ENCODE assay signal across 31 cellular contexts in the genomic region with DNA sequence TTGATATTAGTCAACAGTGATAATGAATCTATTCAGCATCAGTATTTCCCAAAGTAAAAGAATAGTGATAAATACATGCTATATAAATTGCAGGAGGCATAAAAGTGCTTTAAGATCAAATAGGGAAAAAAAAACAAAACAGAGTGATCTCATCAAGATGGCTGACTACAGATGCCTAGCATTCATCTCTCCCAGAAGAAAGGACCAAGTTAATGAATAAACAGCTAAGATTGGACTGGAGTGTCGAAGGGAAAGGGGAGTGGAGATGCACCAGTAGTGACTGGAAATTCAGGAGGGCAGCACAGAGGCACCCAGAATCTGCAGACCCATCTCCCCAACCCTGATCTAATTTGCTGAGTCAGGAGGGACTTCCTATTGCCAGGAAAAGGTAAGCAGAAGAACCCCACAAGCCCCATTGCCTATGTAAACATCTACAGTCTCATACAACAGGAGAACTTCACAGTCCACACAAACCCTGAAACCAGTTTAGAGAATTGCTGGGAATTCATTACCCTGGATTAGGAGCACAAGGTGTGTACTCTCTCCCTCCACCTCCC.
A peak's percentile ranks its signal among the peaks of the same experiment; 100 is the strongest.
DNase-seq lines count a peak whose midpoint lies in the region; ATAC-seq, FAIRE-seq and TF ChIP-seq lines count a peak whose summit lies in the region.
"Had no signal": no experiment of that assay in that cellular context is flagged by ENCODE, and none has a peak within 500 bp of the region (broad histone marks: within the 10 kb centered on the region; RNA-seq: fewer than 3 reads in every experiment).

No MANE protein-coding gene starts in this region.

- H3K4me3 ChIP-seq in GM23338 (no peak overlapping the region), OCI-LY7 (ENCODE audit: low read depth, low read length, poor library complexity, severe bottlenecking) (no peak overlapping the region), keratinocyte (ENCODE audit: control insufficient read depth in 2 of 3, extremely low read depth in 1 of 3, insufficient read depth in 2 of 3, low read depth in 1 of 3, low read length in 3 of 3) (no peak overlapping the region), tibial nerve (no peak overlapping the region)
- H3K4me3 ChIP-seq: esophagus squamous epithelium, mucosa of descending colon, ovary, SJSA1, suprapubic skin had no signal

- H3K27me3 Mint-ChIP-seq in GM23338 (ENCODE audit: insufficient read depth, low read depth, poor library complexity) (no peaks in the 10 kb centered on the region), progenitor cell of endocrine pancreas (no peaks in the 10 kb centered on the region)
- H3K27me3 Mint-ChIP-seq in activated T-cell treated with anti-CD3 and anti-CD28 coated beads, Interleukin-2, amount 50 U/mL, for 4 hours (ENCODE audit: low read depth), result no peaks in the 10 kb centered on the region
- H3K27me3 Mint-ChIP-seq: natural killer cell treated with Interleukin-12 subunit alpha and Interleukin-12 subunit beta and Interleukin-15 and Interleukin-18, amount 100 ng/mL, for 72 hours; stimulated activated memory B cell treated with anti-CD40 and anti-IgM and Interleukin-4, amounts not matched to agents 10 μg/mL and 1 μg/mL and 100 μg/mL, for 72 hours; T-cell had no signal

- H2AFZ ChIP-seq in GM23338 (peak overlapping the region; percentile 12; the same call in 1 of the 2 replicates), OCI-LY7 (ENCODE audit: low read length) (peak overlapping the region; percentile 55; the same call in 1 of the 2 replicates), keratinocyte (ENCODE audit: control insufficient read depth, low read length) (peak overlapping the region; percentile 47)

- 32 to 36% methylated on average over 1 of the region's 1 CpG for WGBS in tibial nerve, 2 donors

- H3K27ac Mint-ChIP-seq in GM23338, result peak overlapping the region; percentile 12; the same call in 1 of the 2 replicates
- H3K27ac Mint-ChIP-seq in progenitor cell of endocrine pancreas, result peak overlapping the region; percentile 75
- H3K27ac Mint-ChIP-seq: CD14-positive monocyte; natural killer cell treated with Interleukin-12 subunit alpha and Interleukin-12 subunit beta and Interleukin-15 and Interleukin-18, amount 100 ng/mL, for 72 hours; stimulated activated memory B cell treated with anti-CD40 and anti-IgM and Interleukin-4, amounts not matched to agents 10 μg/mL and 1 μg/mL and 100 μg/mL, for 72 hours; T-cell had no signal

- POLR2A ChIA-PET in OCI-LY7 (lab: Charles Lee), result interaction anchor here (0.7 to 4.1 kb wide), 9 partner anchors 10 to 309 kb away, joined by 3 to 26 read pairs (median 4); no protein-coding TSS in a partner anchor

- H3K4me1 Mint-ChIP-seq in GM23338, result peaks cover 4% of the 10 kb centered on the region; the same call in 2 of the 3 replicates
- H3K4me1 Mint-ChIP-seq in progenitor cell of endocrine pancreas (ENCODE audit: low read depth), result peaks cover 4% of the 10 kb centered on the region
- no peaks in the 10 kb centered on the region for H3K4me1 Mint-ChIP-seq in activated T-cell treated with anti-CD3 and anti-CD28 coated beads, Interleukin-2, amount 50 U/mL, for 4 hours (ENCODE audit: low read depth)
- H3K4me1 Mint-ChIP-seq: CD14-positive monocyte; stimulated activated memory B cell treated with anti-CD40 and anti-IgM and Interleukin-4, amounts not matched to agents 10 μg/mL and 1 μg/mL and 100 μg/mL, for 72 hours; T-cell had no signal

- H3K4me1 ChIP-seq in GM23338 (ENCODE audit: insufficient read depth) (no peaks in the 10 kb centered on the region), OCI-LY7 (ENCODE audit: insufficient read depth, low read length, poor library complexity, severe bottlenecking) (no peaks in the 10 kb centered on the region), keratinocyte (ENCODE audit: control insufficient read depth, extremely low read depth, insufficient read depth, low read length) (no peaks in the 10 kb centered on the region), tibial nerve (no peaks in the 10 kb centered on the region)
- H3K4me1 ChIP-seq: esophagus squamous epithelium, SJSA1, suprapubic skin had no signal

- BruUV-seq in OCI-LY7 (replicated peaks; lab: Mats Ljungman, UMichigan), result no TSS peak

- H3K4me3 Mint-ChIP-seq in GM23338 (no peak overlapping the region), progenitor cell of endocrine pancreas (ENCODE audit: low read depth) (no peak overlapping the region)
- no peak overlapping the region for H3K4me3 Mint-ChIP-seq in activated T-cell treated with anti-CD3 and anti-CD28 coated beads, Interleukin-2, amount 50 U/mL, for 4 hours
- H3K4me3 Mint-ChIP-seq: CD14-positive monocyte; natural killer cell treated with Interleukin-12 subunit alpha and Interleukin-12 subunit beta and Interleukin-15 and Interleukin-18, amount 100 ng/mL, for 72 hours; stimulated activated memory B cell treated with anti-CD40 and anti-IgM and Interleukin-4, amounts not matched to agents 10 μg/mL and 1 μg/mL and 100 μg/mL, for 72 hours; T-cell had no signal

- H4K20me1 ChIP-seq in GM23338 (replicated peaks; ENCODE audit: insufficient read depth) (no peaks in the 10 kb centered on the region), OCI-LY7 (ENCODE audit: insufficient read depth, low read length) (no peaks in the 10 kb centered on the region), keratinocyte (ENCODE audit: control insufficient read depth, extremely low read depth, insufficient read depth, low read length) (no peaks in the 10 kb centered on the region)

- no peaks in the 10 kb centered on the region for H3F3A ChIP-seq in GM23338 (replicated peaks; ENCODE audit: low read depth)

- TF ChIP-seq CTCF in GM23338 (conservative IDR thresholded peaks at IDR 0.05; ENCODE audit: low read depth in 2 of 2), result no peak
- no peak for TF ChIP-seq CTCF in OCI-LY7 (conservative IDR thresholded peaks at IDR 0.05; ENCODE audit: low read length)
- no peak for TF ChIP-seq CTCF in keratinocyte (optimal IDR thresholded peaks at IDR 0.05 in 1 of 3, IDR thresholded peaks at IDR 0.05 in 1 of 3, conservative IDR thresholded peaks at IDR 0.05 in 1 of 3; ENCODE audit: extremely low read depth in 1 of 3, insufficient read depth in 2 of 3, low read length in 3 of 3)
- no peak for TF ChIP-seq CTCF in progenitor cell of endocrine pancreas (IDR thresholded peaks at IDR 0.05; ENCODE audit: unreplicated experiment)
- TF ChIP-seq CTCF in tibial nerve (IDR thresholded peaks at IDR 0.05), result no peak

- dilution Hi-C loops in keratinocyte (cut with MboI; ENCODE audit: extremely low pct_ligation_motif_present, low sequenced_read_pairs), result no loop called here

- no peak for DNase-seq in GM23338 (ENCODE audit: low spot score)
- DNase-seq in OCI-LY7 (ENCODE audit: low spot score), result no peak
- no peak for DNase-seq in keratinocyte (ENCODE audit: low read depth, low spot score)
- DNase-seq in progenitor cell of endocrine pancreas (ENCODE audit: low spot score, unreplicated experiment), result no peak
- no peak for DNase-seq in activated T-cell treated with anti-CD3 and anti-CD28 coated beads, Interleukin-2, amount 50 U/mL, for 4 hours
- DNase-seq in tibial nerve (ENCODE audit: low spot score in 2 of 2), result no peak
- no peak for DNase-seq in NCI-H2081 treated with DMSO at 0.1 percent for 48 hours (lab: John Stamatoyannopoulos, UW)
- DNase-seq: activated CD4-positive, CD25-positive, alpha-beta regulatory T cell; activated naive CD4-positive, alpha-beta T cell treated with Interleukin-2 at 50 U/mL for 16 hours; cortex of kidney; EL; esophagus squamous epithelium; hippocampal formation; mucosa of descending colon; NCI-H1105 treated with DMSO at 0.1 percent for 48 hours; NCI-H2029 treated with DMSO at 0.1 percent for 48 hours; NCI-H2227 treated with DMSO at 0.1 percent for 48 hours; NCI-H526 treated with DMSO at 0.1 percent for 48 hours; ovary; RPMI8226; stimulated activated CD4-positive, alpha-beta T cell treated with anti-CD3 and anti-CD28 coated beads, Interleukin-4, amount 100 ng/mL, for 4 hours; T-cell had no signal

- H3K27me3 ChIP-seq in GM23338 (ENCODE audit: insufficient read depth) (no peaks in the 10 kb centered on the region), keratinocyte (ENCODE audit: control insufficient read depth, extremely low read depth, insufficient read depth, low read length) (no peaks in the 10 kb centered on the region), tibial nerve (no peaks in the 10 kb centered on the region)
- H3K27me3 ChIP-seq: esophagus squamous epithelium, ovary, SJSA1, suprapubic skin had no signal

- CTCF ChIA-PET in OCI-LY7 (lab: Charles Lee; ENCODE audit: unreplicated experiment), result interaction anchor here (1.2 kb wide), 1 partner anchor 122 kb away, joined by 3 read pairs; no protein-coding TSS in a partner anchor

- TF ChIP-seq EP300 in tibial nerve (IDR thresholded peaks at IDR 0.05), result no peak

- H3K36me3 Mint-ChIP-seq in GM23338 (ENCODE audit: low read depth), result no peaks in the 10 kb centered on the region
- H3K36me3 Mint-ChIP-seq in progenitor cell of endocrine pancreas (ENCODE audit: insufficient read depth), result no peaks in the 10 kb centered on the region
- no peaks in the 10 kb centered on the region for H3K36me3 Mint-ChIP-seq in activated T-cell treated with anti-CD3 and anti-CD28 coated beads, Interleukin-2, amount 50 U/mL, for 4 hours (ENCODE audit: insufficient read depth)
- H3K36me3 Mint-ChIP-seq: CD14-positive monocyte; stimulated activated memory B cell treated with anti-CD40 and anti-IgM and Interleukin-4, amounts not matched to agents 10 μg/mL and 1 μg/mL and 100 μg/mL, for 72 hours; T-cell had no signal

- H3K9me2 ChIP-seq in GM23338 (ENCODE audit: insufficient read depth), result no peaks in the 10 kb centered on the region
- no peaks in the 10 kb centered on the region for H3K9me2 ChIP-seq in OCI-LY7 (ENCODE audit: insufficient read depth, low read length)

- peaks cover 8% of the 10 kb centered on the region; the same call in 1 of the 2 replicates for H3K9me3 ChIP-seq in OCI-LY7 (ENCODE audit: low read length)
- no peaks in the 10 kb centered on the region for H3K9me3 ChIP-seq in keratinocyte (ENCODE audit: control insufficient read depth, low read depth, low read length)
- peaks cover 0 to 19% (median 4%) of the 10 kb centered on the region in 4 donors for H3K9me3 ChIP-seq in tibial nerve
- H3K9me3 ChIP-seq: esophagus squamous epithelium, mucosa of descending colon, ovary, SJSA1 had no signal

- no peaks in the 10 kb centered on the region for H3K9me1 ChIP-seq in keratinocyte (ENCODE audit: control insufficient read depth, extremely low read depth, insufficient read depth, low read length)

- no peak overlapping the region for H3K4me2 ChIP-seq in GM23338
- H3K4me2 ChIP-seq in OCI-LY7 (ENCODE audit: low read length), result no peak overlapping the region
- no peak overlapping the region for H3K4me2 ChIP-seq in keratinocyte (ENCODE audit: control insufficient read depth, extremely low read depth, insufficient read depth, low read depth, low read length)

- no peaks in the 10 kb centered on the region; the same call in 2 of the 3 replicates for H3K9me3 Mint-ChIP-seq in GM23338
- H3K9me3 Mint-ChIP-seq in progenitor cell of endocrine pancreas (ENCODE audit: low read depth), result peaks cover 15% of the 10 kb centered on the region
- peaks cover 15% of the 10 kb centered on the region for H3K9me3 Mint-ChIP-seq in activated T-cell treated with anti-CD3 and anti-CD28 coated beads, Interleukin-2, amount 50 U/mL, for 4 hours

- no peak overlapping the region for H3K9ac ChIP-seq in keratinocyte (ENCODE audit: control insufficient read depth, extremely low read depth, insufficient read depth, low read length)

- intact Hi-C loops in OCI-LY7 (cut with micrococcal nuclease; ENCODE audit: unreplicated experiment), result loop anchor here (2.0 kb wide), 1 partner anchor 29 kb away; no protein-coding TSS in a partner anchor

- TF ChIP-seq POLR2A in tibial nerve (IDR thresholded peaks at IDR 0.05), result no peak

- FAIRE-seq in keratinocyte (lab: Jason Lieb, UNC), result no peak
- FAIRE-seq: frontal cortex, GM12891, urothelium cell line had no signal

- H3K79me2 ChIP-seq in GM23338 (replicated peaks; ENCODE audit: insufficient read depth) (no peaks in the 10 kb centered on the region), OCI-LY7 (ENCODE audit: insufficient read depth, low read depth, low read length) (no peaks in the 10 kb centered on the region), keratinocyte (ENCODE audit: control insufficient read depth, insufficient read depth, low read length) (no peaks in the 10 kb centered on the region)

- H3K27ac ChIP-seq in GM23338 (ENCODE audit: low read depth), result no peak overlapping the region
- no peak overlapping the region for H3K27ac ChIP-seq in OCI-LY7 (ENCODE audit: low read depth, low read length, poor library complexity, severe bottlenecking)
- no peak overlapping the region for H3K27ac ChIP-seq in keratinocyte (ENCODE audit: control insufficient read depth, insufficient read depth, low read length)
- H3K27ac ChIP-seq in tibial nerve, result no peak overlapping the region
- H3K27ac ChIP-seq: esophagus squamous epithelium, ovary, SJSA1, suprapubic skin had no signal

- H3K36me3 ChIP-seq in GM23338 (ENCODE audit: insufficient read depth), result no peaks in the 10 kb centered on the region
- no peaks in the 10 kb centered on the region for H3K36me3 ChIP-seq in OCI-LY7 (ENCODE audit: insufficient read depth, low read length)
- H3K36me3 ChIP-seq in keratinocyte (ENCODE audit: control insufficient read depth in 2 of 2, extremely low read depth in 1 of 2, insufficient read depth in 2 of 2, low read length in 2 of 2), result no peaks in the 10 kb centered on the region
- H3K36me3 ChIP-seq in tibial nerve, result no peaks in the 10 kb centered on the region
- H3K36me3 ChIP-seq: esophagus squamous epithelium, ovary, SJSA1, suprapubic skin had no signal

- ATAC-seq in GM23338, result no peak
- no peak for ATAC-seq in activated T-cell treated with anti-CD3 and anti-CD28 coated beads, Interleukin-2, amount 50 U/mL, for 4 hours
- ATAC-seq: mucosa of descending colon; natural killer cell treated with Interleukin-12 subunit alpha and Interleukin-12 subunit beta and Interleukin-15 and Interleukin-18, amount 100 ng/mL, for 72 hours; sciatic nerve; stimulated activated memory B cell treated with anti-CD40 and anti-IgM and Interleukin-4, amounts not matched to agents 10 μg/mL and 1 μg/mL and 100 μg/mL, for 72 hours; T-cell had no signal
